In the genomic region with DNA sequence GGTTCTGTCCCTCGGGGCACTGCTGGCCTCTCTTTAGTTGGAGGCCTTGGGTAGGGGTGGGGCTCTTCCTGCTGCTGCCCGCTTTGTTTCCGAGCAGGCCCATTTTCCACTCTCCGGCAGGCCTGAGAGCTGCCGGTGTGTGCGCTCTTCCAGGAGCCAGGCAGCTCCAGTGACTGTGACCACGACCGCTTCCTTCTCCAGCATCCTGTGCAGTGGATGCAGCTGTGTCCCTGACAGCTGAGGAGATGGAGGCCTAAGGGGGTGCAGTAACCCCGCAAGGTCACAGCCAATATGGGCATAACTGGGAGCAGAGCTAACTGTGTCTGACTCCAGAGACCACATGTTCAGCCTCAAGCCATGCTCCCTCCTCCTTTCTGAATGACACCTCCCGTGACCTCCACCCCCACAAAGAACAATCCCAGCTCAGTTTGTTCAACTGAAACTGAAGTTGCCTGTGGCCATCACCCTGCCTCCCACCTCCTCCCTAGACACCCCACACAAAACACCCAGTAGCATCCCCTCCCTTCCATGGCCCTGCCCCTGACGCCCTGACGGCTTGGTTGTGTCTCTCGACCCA, we compare ENCODE assay signal across 11 cellular contexts. TPM values are rescaled to one million over a fixed set of nuclear protein-coding genes. Genes with fewer than 3 reads are reported as not detected.
DNase-seq lines count a peak whose midpoint lies in the region; ATAC-seq and TF ChIP-seq lines count a peak whose summit lies in the region.
"Had no signal": no experiment of that assay in that cellular context is flagged by ENCODE, and none has a peak within 500 bp of the region (broad histone marks: within the 10 kb centered on the region; RNA-seq: fewer than 3 reads in every experiment).

No MANE protein-coding gene starts in this region.

- H3K27me3 Mint-ChIP-seq in neural crest cell (ENCODE audit: low read depth) = no peaks in the 10 kb centered on the region

- intact Hi-C loops in Right ventricle myocardium inferior (cut with DNase I) (no loop called here), Right ventricle myocardium superior (cut with DNase I) (no loop called here), vagina (cut with DNase I) (no loop called here)

- no peak for TF ChIP-seq POLR2A in vagina (IDR thresholded peaks at IDR 0.05)

- H3K27ac ChIP-seq in vagina = peak overlapping the region; percentile 3

- peak overlapping the region; percentile 83 for H3K4me3 Mint-ChIP-seq in neural crest cell

- no peak overlapping the region for H3K4me3 ChIP-seq in vagina

- DNase-seq in Right ventricle myocardium inferior (ENCODE audit: missing footprints) (peak; percentile 46), Right ventricle myocardium superior (no peak), neural crest cell (ENCODE audit: low read depth, low spot score) (peak; percentile 45), vagina (ENCODE audit: extremely low spot score in 2 of 2) (no peak), DMS114 treated with DMSO at 0.1 percent for 48 hours (lab: John Stamatoyannopoulos, UW; ENCODE audit: unreplicated experiment) (no peak), NCI-H1436 (lab: John Stamatoyannopoulos, UW) (no peak)
- DNase-seq: BE2C, GOT3, NCI-H446 treated with DMSO at 0.1 percent for 48 hours had no signal

- peaks cover 12% of the 10 kb centered on the region for H3K4me1 ChIP-seq in vagina
- H3K4me1 ChIP-seq: BE2C had no signal

- no peak for TF ChIP-seq CTCF in neural crest cell (conservative IDR thresholded peaks at IDR 0.05)
- no peak for TF ChIP-seq CTCF in vagina (IDR thresholded peaks at IDR 0.05)

- peak overlapping the region; percentile 95 for H3K27ac Mint-ChIP-seq in neural crest cell (ENCODE audit: unreplicated experiment)

- no peaks in the 10 kb centered on the region for H3K9me3 Mint-ChIP-seq in neural crest cell

- ATAC-seq in Right ventricle myocardium inferior (peak; percentile 9), Right ventricle myocardium superior (ENCODE audit: poor library complexity) (no peak), esophagus mucosa (peak; percentile 18), GM19455 (IDR thresholded peaks at IDR 0.05; ENCODE audit: unreplicated experiment) (no peak)

- peaks cover 54% of the 10 kb centered on the region for H3K4me1 Mint-ChIP-seq in neural crest cell

- peaks cover 0 to 31% of the 10 kb centered on the region in 2 donors for H3K36me3 ChIP-seq in vagina
- H3K36me3 ChIP-seq: BE2C had no signal

- H3K27me3 ChIP-seq in vagina = no peaks in the 10 kb centered on the region
- H3K27me3 ChIP-seq: BE2C had no signal

- no peaks in the 10 kb centered on the region for H3K9me3 ChIP-seq in vagina
- H3K9me3 ChIP-seq: BE2C had no signal

- peaks cover 4% of the 10 kb centered on the region for H3K36me3 Mint-ChIP-seq in neural crest cell (ENCODE audit: low read depth)

RNA-seq across cellular contexts. Expression of a gene that starts 28.0 kb away (rescaled TPM):
- 8.0 TPM for total RNA-seq in Right ventricle myocardium inferior
- 7.9 TPM for total RNA-seq in Right ventricle myocardium superior
- 4.1 TPM for total RNA-seq in esophagus mucosa
- total RNA-seq in neural crest cell = 10.3 and 10.5 TPM in 2 replicates
- 4.7 TPM for total RNA-seq in vagina

RNA-seq across cellular contexts. Expression of a gene that starts 48.9 kb away (rescaled TPM):
- 47.6 TPM for total RNA-seq in Right ventricle myocardium inferior
- total RNA-seq in Right ventricle myocardium superior = 52.1 TPM
- 36.1 TPM for total RNA-seq in esophagus mucosa
- 53.0 and 59.0 TPM in 2 replicates for total RNA-seq in neural crest cell
- 153 TPM for total RNA-seq in vagina

Comparison
In these comparisons a context has a peak if more than half of its experiments do, and no peak if none do; other contexts are left out.
1. ATAC-seq: peak in Right ventricle myocardium inferior (single experiment) and esophagus mucosa (single experiment); none in Right ventricle myocardium superior (single experiment) and GM19455 (single experiment).
2. DNase-seq: peak in Right ventricle myocardium inferior (single experiment) and neural crest cell (single experiment); none in Right ventricle myocardium superior (single experiment), vagina (0 of 2), DMS114 treated with DMSO at 0.1 percent for 48 hours (single experiment) and NCI-H1436 (single experiment).